ENCODE assay signal across 1 cellular context in the genomic region with DNA sequence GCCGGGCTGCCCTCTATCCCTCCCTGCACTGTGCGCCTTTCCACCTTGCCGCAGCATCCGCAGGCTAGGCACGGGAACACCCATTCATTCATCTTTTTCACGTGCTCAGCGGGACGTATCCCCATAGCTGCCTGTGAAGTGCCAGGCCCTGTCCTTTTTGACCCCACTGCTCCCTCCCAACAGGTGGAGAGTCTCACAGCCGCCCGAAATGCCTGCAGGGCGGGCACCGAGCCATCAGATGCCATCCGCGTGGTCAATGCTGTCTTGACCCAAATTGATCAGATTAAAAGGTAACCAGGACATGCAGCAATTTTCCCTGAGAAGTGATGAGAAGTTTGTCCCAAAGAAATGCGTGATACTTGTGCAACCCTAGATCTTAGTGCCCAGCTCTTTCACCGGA.
A peak's percentile ranks its signal among the peaks of the same experiment; 100 is the strongest.
TF ChIP-seq lines count a peak whose summit lies in the region.

No MANE protein-coding gene starts in this region.

TF ChIP-seq in IMR-90, 13 proteins besides CTCF, POLR2A, EP300 and RAD21:
- peak; percentile 36; the same call in 1 of the 2 replicates for TF ChIP-seq CEBPB (IDR thresholded peaks at IDR 0.05; ENCODE audit: low read depth, low read length)
- TF ChIP-seq MAFK (IDR thresholded peaks at IDR 0.05; ENCODE audit: low read depth, low read length), result no peak
- TF ChIP-seq SMC3 (IDR thresholded peaks at IDR 0.05; ENCODE audit: low read depth, low read length), result no peak
